In genomic region chr16:89821438-89822187, GRCh38 we compare ENCODE assay signal across 27 cellular contexts. TPM values are rescaled to one million over a fixed set of nuclear protein-coding genes. Genes with fewer than 3 reads are reported as not detected.
DNase-seq lines count a peak whose midpoint lies in the region; ATAC-seq and TF ChIP-seq lines count a peak whose summit lies in the region.
"Had no signal": no experiment of that assay in that cellular context is flagged by ENCODE, and none has a peak within 500 bp of the region (broad histone marks: within the 10 kb centered on the region; RNA-seq: fewer than 3 reads in every experiment).

No MANE protein-coding gene starts in this region.

- H3K56ac ChIP-seq in mesendoderm (ENCODE audit: low read length) = no peak overlapping the region

- no peak overlapping the region for H3K23ac ChIP-seq in mesendoderm (ENCODE audit: low read length)

- 93 to 96% methylated on average over 16 to 23 of the region's 23 CpGs for WGBS in endodermal cell (ENCODE audit: insufficient coverage in 1 of 2, insufficient read length in 1 of 2), 2 experiments
- WGBS in mesendoderm (ENCODE audit: extremely low coverage, insufficient coverage, low lambda C conversion rate) = no CpG with 5 or more reads among the region's 23 CpGs

- H3K4me3 ChIP-seq in NT2/D1 (ENCODE audit: insufficient read length, low read depth) (no peak overlapping the region), endodermal cell (ENCODE audit: low read length) (no peak overlapping the region), mesendoderm (ENCODE audit: low read length) (no peak overlapping the region)
- H3K4me3 ChIP-seq: A549, lung, psoas muscle, SJSA1, stomach, tibial artery had no signal

- peaks cover 7% of the 10 kb centered on the region; the same call in 1 of the 2 replicates for H3K9me3 ChIP-seq in NT2/D1 (ENCODE audit: insufficient read depth, low read length)
- no peaks in the 10 kb centered on the region for H3K9me3 ChIP-seq in endodermal cell (ENCODE audit: control insufficient read depth, low read length)
- H3K9me3 ChIP-seq: A549, neutrophil, psoas muscle, SJSA1, stomach, tibial artery had no signal

- peak overlapping the region; percentile 21 for H3K27ac Mint-ChIP-seq in endodermal cell

- H3K4me2 ChIP-seq in mesendoderm (ENCODE audit: low read length) = no peak overlapping the region
- H3K4me2 ChIP-seq: A549 had no signal

- H2BK120ac ChIP-seq in mesendoderm (ENCODE audit: low read depth, low read length) = no peak overlapping the region

- no peak for ATAC-seq in activated CD4-positive, CD25-positive, alpha-beta regulatory T cell treated with anti-CD3 and anti-CD28 coated beads, Interleukin-2, amount 50 U/mL, for 24 hours
- ATAC-seq: activated T-cell treated with anti-CD3 and anti-CD28 coated beads, Interleukin-2, amount 50 U/mL, for 4 hours; psoas muscle had no signal

- no peaks in the 10 kb centered on the region for H3K27me3 Mint-ChIP-seq in endodermal cell (ENCODE audit: insufficient read depth)
- H3K27me3 Mint-ChIP-seq: IgD-negative memory B cell had no signal

- peaks cover 10% of the 10 kb centered on the region for H3K9me3 Mint-ChIP-seq in endodermal cell
- H3K9me3 Mint-ChIP-seq: activated T-cell treated with anti-CD3 and anti-CD28 coated beads, Interleukin-2, amount 50 U/mL, for 4 hours; IgD-negative memory B cell had no signal

- no peak for TF ChIP-seq CTCF in endodermal cell (conservative IDR thresholded peaks at IDR 0.05)
- TF ChIP-seq CTCF in GM20000 (IDR thresholded peaks at IDR 0.05; ENCODE audit: extremely low read depth, missing control alignments) = no peak

- H3K36me3 ChIP-seq in NT2/D1 (ENCODE audit: insufficient read depth, insufficient read length, low read length) (peaks cover 24% of the 10 kb centered on the region), endodermal cell (ENCODE audit: control insufficient read depth, insufficient read depth, low read length) (no peaks in the 10 kb centered on the region), mesendoderm (ENCODE audit: control insufficient read depth, insufficient read depth, low read length) (no peaks in the 10 kb centered on the region)
- H3K36me3 ChIP-seq: brain microvascular endothelial cell, neutrophil, SJSA1, tibial artery had no signal

- peaks cover 2% of the 10 kb centered on the region for H3K79me1 ChIP-seq in mesendoderm (ENCODE audit: low read length)

- no peak overlapping the region for H3K18ac ChIP-seq in mesendoderm (ENCODE audit: low read length)

- H3K79me2 ChIP-seq in mesendoderm (ENCODE audit: control insufficient read depth, insufficient read depth, low read length) = no peaks in the 10 kb centered on the region

- H3K4me1 Mint-ChIP-seq in endodermal cell = peaks cover 22% of the 10 kb centered on the region

- no peak overlapping the region for H4K5ac ChIP-seq in mesendoderm (ENCODE audit: low read length)

- no peak overlapping the region for H2AK5ac ChIP-seq in mesendoderm (ENCODE audit: low read length)

- H3K27me3 ChIP-seq in NT2/D1 (ENCODE audit: insufficient read depth, insufficient read length) (no peaks in the 10 kb centered on the region), endodermal cell (ENCODE audit: control insufficient read depth, insufficient read depth, low read length, poor library complexity, severe bottlenecking) (no peaks in the 10 kb centered on the region), mesendoderm (ENCODE audit: insufficient read depth, low read length, poor library complexity) (no peaks in the 10 kb centered on the region)
- H3K27me3 ChIP-seq: brain microvascular endothelial cell, SJSA1, stomach had no signal

- H3K27ac ChIP-seq in endodermal cell (ENCODE audit: low read depth, low read length) = no peak overlapping the region
- no peak overlapping the region for H3K27ac ChIP-seq in mesendoderm (ENCODE audit: low read depth, low read length)
- H3K27ac ChIP-seq: A549, brain microvascular endothelial cell, neutrophil, psoas muscle, SJSA1, tibial artery had no signal

- peak; percentile 53 for DNase-seq in activated gamma-delta T cell treated with Interleukin-2 at 50 U/mL for 16 hours
- no peak for DNase-seq in activated gamma-delta T cell (lab: John Stamatoyannopoulos, UW)
- no peak for DNase-seq in NT2/D1 (ENCODE audit: low read depth, low spot score)
- DNase-seq in endodermal cell = no peak
- DNase-seq in stimulated activated CD8-positive, alpha-beta memory T cell treated with anti-CD3 and anti-CD28 coated beads, Interleukin-7, amount 100 ng/mL, for 4 hours (ENCODE audit: low read depth in 2 of 2) = peak; percentile 38 to 40
- no peak for DNase-seq in GM20000 (ENCODE audit: low spot score)
- no peak for DNase-seq in mesendoderm
- DNase-seq: activated CD4-positive, alpha-beta T cell treated with anti-CD3 and anti-CD28 coated beads for 1 hour; activated naive CD4-positive, alpha-beta T cell treated with Interleukin-2 at 50 U/mL for 16 hours; activated T-cell treated with anti-CD3 and anti-CD28 coated beads, Interleukin-2, amount 50 U/mL, for 4 hours; AML-193; amniotic stem cell; brain microvascular endothelial cell; effector CD8-positive, alpha-beta T cell; erythroblast; head of caudate nucleus; kidney glomerular epithelial cell; NCI-H187; stomach; tibial artery had no signal

- H3K4me3 Mint-ChIP-seq in endodermal cell = no peak overlapping the region
- H3K4me3 Mint-ChIP-seq: activated T-cell treated with anti-CD3 and anti-CD28 coated beads, Interleukin-2, amount 50 U/mL, for 4 hours had no signal

- peaks cover 7% of the 10 kb centered on the region for H3K36me3 Mint-ChIP-seq in endodermal cell (ENCODE audit: low read depth)
- H3K36me3 Mint-ChIP-seq: IgD-negative memory B cell had no signal

- H3K4me1 ChIP-seq in NT2/D1 (ENCODE audit: insufficient read depth, insufficient read length) (peaks cover 13% of the 10 kb centered on the region), endodermal cell (ENCODE audit: control insufficient read depth, insufficient read depth, low read length) (peaks cover 12% of the 10 kb centered on the region), mesendoderm (ENCODE audit: control insufficient read depth, low read depth, low read length) (peaks cover 2% of the 10 kb centered on the region)
- H3K4me1 ChIP-seq: A549 had no signal

- H2BK15ac ChIP-seq in mesendoderm (replicated peaks; ENCODE audit: low read depth) = no peak overlapping the region

- H3K4ac ChIP-seq in mesendoderm (ENCODE audit: low read depth, low read length) = no peak overlapping the region

- H3K9ac ChIP-seq in NT2/D1 (ENCODE audit: insufficient read length, low read depth) = peak overlapping the region; percentile 61
- H3K9ac ChIP-seq in endodermal cell (ENCODE audit: extremely low read depth, low read length, poor library complexity, severe bottlenecking) = no peak overlapping the region
- no peak overlapping the region for H3K9ac ChIP-seq in mesendoderm (ENCODE audit: low read length)

- H2BK5ac ChIP-seq in mesendoderm (ENCODE audit: low read length) = no peak overlapping the region

- H4K8ac ChIP-seq in mesendoderm (ENCODE audit: low read depth, low read length) = no peak overlapping the region

RNA-seq across cellular contexts. Expression of gene FANCA, which starts 5.2 kb away (rescaled TPM):
- total RNA-seq in endodermal cell = 100 to 1,000 TPM; 131 to 165 TPM
- polyA plus RNA-seq in endodermal cell (2013, experiment 1 of 2) = 79.8 TPM
- 71.3 TPM for polyA plus RNA-seq in endodermal cell (2013, experiment 2 of 2)
- 28.0 TPM for polyA plus RNA-seq in mesendoderm (2013, experiment 1 of 2)
- polyA plus RNA-seq in mesendoderm (2013, experiment 2 of 2) = 28.8 TPM

RNA-seq across cellular contexts. Expression of gene SPIRE2, which starts 6.7 kb away (rescaled TPM):
- 10 to 100 TPM; 12.8 to 12.9 TPM for total RNA-seq in endodermal cell
- 10.5 TPM for polyA plus RNA-seq in endodermal cell (2013, experiment 1 of 2)
- 7.9 TPM for polyA plus RNA-seq in endodermal cell (2013, experiment 2 of 2)
- 2.6 TPM for polyA plus RNA-seq in mesendoderm (2013, experiment 1 of 2)
- polyA plus RNA-seq in mesendoderm (2013, experiment 2 of 2) = 2.7 TPM

RNA-seq across cellular contexts. Expression of gene TCF25, which starts 51.8 kb away (rescaled TPM):
- total RNA-seq in endodermal cell = 100 to 1,000 TPM; 172 to 176 TPM
- polyA plus RNA-seq in endodermal cell (2013, experiment 1 of 2) = 131 TPM
- 130 TPM for polyA plus RNA-seq in endodermal cell (2013, experiment 2 of 2)
- 89.8 TPM for polyA plus RNA-seq in mesendoderm (2013, experiment 1 of 2)
- polyA plus RNA-seq in mesendoderm (2013, experiment 2 of 2) = 88.1 TPM

Comparison
In these comparisons a context has a peak if more than half of its experiments do, and no peak if none do; other contexts are left out.
1. DNase-seq: peak in activated gamma-delta T cell treated with Interleukin-2 at 50 U/mL for 16 hours (single experiment) and stimulated activated CD8-positive, alpha-beta memory T cell treated with anti-CD3 and anti-CD28 coated beads, Interleukin-7, amount 100 ng/mL, for 4 hours (2 of 2); none in activated gamma-delta T cell (single experiment), NT2/D1 (single experiment), endodermal cell (single experiment), GM20000 (single experiment) and mesendoderm (single experiment).